9 cellular contexts compared by ENCODE assay signal in the genomic region with DNA sequence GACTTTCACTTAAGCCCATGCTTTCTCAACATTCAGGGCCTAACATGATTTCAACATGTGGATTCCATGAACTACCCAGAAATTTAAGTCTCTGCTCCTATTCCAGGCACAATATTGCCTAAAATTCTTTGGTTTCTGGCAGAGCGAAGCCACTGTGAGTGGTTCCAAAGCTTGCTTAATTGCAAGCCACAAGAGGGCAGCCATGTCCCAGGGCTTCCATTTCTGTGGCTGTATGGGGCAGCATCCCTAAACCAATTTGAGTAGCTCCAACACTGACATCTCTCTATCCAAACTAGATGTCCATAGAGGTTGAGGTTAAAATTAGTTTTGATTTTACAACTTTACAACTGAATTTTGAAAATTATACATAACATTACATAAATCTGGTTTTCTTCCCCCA. TPM values are rescaled to one million over a fixed set of nuclear protein-coding genes. Genes with fewer than 3 reads are reported as not detected.
DNase-seq lines count a peak whose midpoint lies in the region; ATAC-seq and TF ChIP-seq lines count a peak whose summit lies in the region.
"Had no signal": no experiment of that assay in that cellular context is flagged by ENCODE, and none has a peak within 500 bp of the region (broad histone marks: within the 10 kb centered on the region; RNA-seq: fewer than 3 reads in every experiment).

No MANE protein-coding gene starts in this region.

- H3K4me3 Mint-ChIP-seq in activated CD4-positive, alpha-beta T cell treated with anti-CD3 and anti-CD28 coated beads for 36 hours, result no peak overlapping the region

- H3K4me3 ChIP-seq in Karpas-422 (ENCODE audit: low read length), result no peak overlapping the region

- H3K4me1 Mint-ChIP-seq in activated CD4-positive, alpha-beta T cell treated with anti-CD3 and anti-CD28 coated beads for 36 hours, result peaks cover 6% of the 10 kb centered on the region

- POLR2A ChIA-PET in GM10248 (lab: Yijun Ruan, JAX), result no interaction called here
- POLR2A ChIA-PET in activated CD4-positive, alpha-beta T cell treated with anti-CD3 and anti-CD28 coated beads for 36 hours (lab: Charles Lee), result no interaction called here

- no peak overlapping the region for H3K4me2 ChIP-seq in Karpas-422 (ENCODE audit: low read depth, low read length, poor library complexity, severe bottlenecking)

- H3K27ac ChIP-seq in Karpas-422 (ENCODE audit: low read length), result no peak overlapping the region
- H3K27ac ChIP-seq: epithelial cell of prostate had no signal

- no peaks in the 10 kb centered on the region for H4K20me1 ChIP-seq in Karpas-422 (ENCODE audit: insufficient read depth, low read depth, low read length)

- peak; percentile 70 for TF ChIP-seq CTCF in GM10248 (IDR thresholded peaks at IDR 0.05; ENCODE audit: control extremely low read depth, extremely low read depth, low read depth, missing control alignments)

- ATAC-seq in GM21619 (IDR thresholded peaks at IDR 0.05; ENCODE audit: unreplicated experiment), result peak; percentile 90
- ATAC-seq in activated CD4-positive, alpha-beta T cell treated with anti-CD3 and anti-CD28 coated beads for 36 hours, result peak; percentile 75

- H3K9me3 ChIP-seq in Karpas-422 (ENCODE audit: low read length), result peaks cover 30% of the 10 kb centered on the region

- CTCF ChIA-PET in GM10248 (lab: Yijun Ruan, JAX), result interaction anchor here (0.9 to 4.0 kb wide), 32 partner anchors 10 to 355 kb away, joined by 3 to 23 read pairs (median 5); no protein-coding TSS in a partner anchor
- CTCF ChIA-PET in activated CD4-positive, alpha-beta T cell treated with anti-CD3 and anti-CD28 coated beads for 36 hours (lab: Charles Lee), result interaction anchor here (0.5 to 2.8 kb wide), 24 partner anchors 9 to 839 kb away, joined by 3 to 15 read pairs (median 4); partner anchors contain the start of gene MDFIC

- intact Hi-C loops in activated CD4-positive, alpha-beta T cell treated with anti-CD3 and anti-CD28 coated beads for 36 hours (cut with DNase I, micrococcal nuclease), result loop anchor here (1.0 to 10.0 kb wide), 8 partner anchors 57 to 1045 kb away; partner anchors contain the start of gene MDFIC (in 1 of the 2)

- H3K27me3 ChIP-seq in Karpas-422 (ENCODE audit: low read length), result no peaks in the 10 kb centered on the region

- H3K4me1 ChIP-seq in Karpas-422 (ENCODE audit: low read length), result no peaks in the 10 kb centered on the region

- H3K9ac ChIP-seq in Karpas-422 (ENCODE audit: low read length), result no peak overlapping the region

- no peaks in the 10 kb centered on the region for H3K36me3 Mint-ChIP-seq in activated CD4-positive, alpha-beta T cell treated with anti-CD3 and anti-CD28 coated beads for 36 hours (ENCODE audit: low read depth)

- no peaks in the 10 kb centered on the region for H3K79me2 ChIP-seq in Karpas-422 (ENCODE audit: low read length)

- no peaks in the 10 kb centered on the region for H3K36me3 ChIP-seq in Karpas-422 (ENCODE audit: insufficient read depth, low read length)

- H3K9me3 Mint-ChIP-seq in activated CD4-positive, alpha-beta T cell treated with anti-CD3 and anti-CD28 coated beads for 36 hours (ENCODE audit: low read depth), result no peaks in the 10 kb centered on the region

- H3K27ac Mint-ChIP-seq in activated CD4-positive, alpha-beta T cell treated with anti-CD3 and anti-CD28 coated beads for 36 hours, result no peak overlapping the region

- no peaks in the 10 kb centered on the region for H3K9me2 ChIP-seq in Karpas-422 (replicated peaks; ENCODE audit: insufficient read depth, low read length)

- no peaks in the 10 kb centered on the region for H3K27me3 Mint-ChIP-seq in activated CD4-positive, alpha-beta T cell treated with anti-CD3 and anti-CD28 coated beads for 36 hours

- DNase-seq in GM10248 (ENCODE audit: extremely low spot score) (peak; percentile 41), Kasumi-1 (lab: John Stamatoyannopoulos, UW) (peak; percentile 42 to 56), dermis microvascular lymphatic vessel endothelial cell (ENCODE audit: low read depth in 2 of 2) (peak; percentile 27 to 71), midbrain (lab: John Stamatoyannopoulos, UW) (peak; percentile 6), Karpas-422 (no peak)
- peak; percentile 77 for DNase-seq in activated CD4-positive, alpha-beta T cell treated with anti-CD3 and anti-CD28 coated beads for 36 hours
- peak; percentile 34 to 42 for DNase-seq in stimulated activated CD8-positive, alpha-beta memory T cell treated with anti-CD3 and anti-CD28 coated beads, Interleukin-7, amount 100 ng/mL, for 4 hours (ENCODE audit: low read depth in 2 of 2)

- no peak overlapping the region for H2AFZ ChIP-seq in Karpas-422 (ENCODE audit: low read length)

RNA-seq across cellular contexts. Expression of gene MDFIC, which starts 56.3 kb away (rescaled TPM):
- total RNA-seq in activated CD4-positive, alpha-beta T cell treated with anti-CD3 and anti-CD28 coated beads for 36 hours, result 100 to 1,000 TPM in 1 of 2 experiments, 10 to 100 TPM in 1; 68.4 to 113 TPM
- total RNA-seq in dermis microvascular lymphatic vessel endothelial cell, result 40.8 and 60.6 TPM in 2 replicates
- not detected in 2 replicates for total RNA-seq in Karpas-422 (2014; rRNA removed; shearing (Covaris generic); ENCODE audit: low replicate concordance)

Comparison
In these comparisons a context has a peak if more than half of its experiments do, and no peak if none do; other contexts are left out.
1. RNA of gene MDFIC, which starts 56.3 kb away (total RNA-seq): 68.4 to 113 TPM in activated CD4-positive, alpha-beta T cell treated with anti-CD3 and anti-CD28 coated beads for 36 hours and 40.8 to 60.6 TPM in dermis microvascular lymphatic vessel endothelial cell; not detected in Karpas-422; every median in the first group is over 10 times any median in the second.